ENCODE assay signal across 8 cellular contexts in genomic region chr11:62855571-62856332, GRCh38. TPM values are rescaled to one million over a fixed set of nuclear protein-coding genes. Genes with fewer than 3 reads are reported as not detected.
A peak's percentile ranks its signal among the peaks of the same experiment; 100 is the strongest.
DNase-seq lines count a peak whose midpoint lies in the region; ATAC-seq and TF ChIP-seq lines count a peak whose summit lies in the region.

No MANE protein-coding gene starts in this region.

- H3K27ac ChIP-seq in SK-N-SH (ENCODE audit: low read depth in 2 of 2, low read length in 1 of 2) (peak overlapping the region; percentile 61 to 93), thymus (ENCODE audit: low read depth) (peak overlapping the region; percentile 93)

- H3K4me3 ChIP-seq in GM08714 (ENCODE audit: low read length), result peak overlapping the region; percentile 99
- H3K4me3 ChIP-seq in SK-N-SH (ENCODE audit: low read depth in 2 of 2, low read length in 1 of 2), result peak overlapping the region; percentile 90 to 94
- peak overlapping the region; percentile 91 for H3K4me3 ChIP-seq in thymus (ENCODE audit: low read length)

- H3K36me3 Mint-ChIP-seq in activated naive CD4-positive, alpha-beta T cell treated with anti-CD3 and anti-CD28 coated beads, Interleukin-2, amount 50 U/mL, for 72 hours, result peaks cover 54 to 73% of the 10 kb centered on the region in 2 donors
- H3K36me3 Mint-ChIP-seq in osteocyte (ENCODE audit: unreplicated experiment), result peaks cover 37% of the 10 kb centered on the region

- no peak for TF ChIP-seq RAD21 in SK-N-SH (IDR thresholded peaks at IDR 0.05; ENCODE audit: low read length)

- H3K27me3 ChIP-seq in SK-N-SH (ENCODE audit: insufficient read depth) (no peaks in the 10 kb centered on the region), thymus (ENCODE audit: control insufficient read depth, insufficient read depth) (no peaks in the 10 kb centered on the region)

- H3K9ac ChIP-seq in SK-N-SH, result peak overlapping the region; percentile 92

- peak overlapping the region; percentile 84 for H3K4me2 ChIP-seq in SK-N-SH

- CTCF ChIA-PET in SK-N-SH (lab: Yijun Ruan, JAX), result interaction anchor here (0.6 to 5.2 kb wide), 7 partner anchors 15 to 83 kb away, joined by 3 to 46 read pairs (median 4); partner anchors contain the start of genes SLC3A2 and TMEM179B

- peaks cover 53% of the 10 kb centered on the region for H3K79me2 ChIP-seq in SK-N-SH (ENCODE audit: insufficient read depth)

- H3F3A ChIP-seq in SK-N-SH (replicated peaks; ENCODE audit: insufficient read depth), result peaks cover 47% of the 10 kb centered on the region

- POLR2A ChIA-PET in SK-N-SH (lab: Yijun Ruan, JAX), result interaction anchor here (0.7 to 9.4 kb wide), 18 partner anchors 8 to 1193 kb away, joined by 3 to 146 read pairs (median 6); partner anchors contain the start of genes C11orf98, CSKMT, HNRNPUL2 and NXF1

- peak; percentile 85 for ATAC-seq in HG02588 (IDR thresholded peaks at IDR 0.05; ENCODE audit: unreplicated experiment)
- peak; percentile 86 to 88 for ATAC-seq in activated naive CD4-positive, alpha-beta T cell treated with anti-CD3 and anti-CD28 coated beads, Interleukin-2, amount 50 U/mL, for 72 hours

- no peak for TF ChIP-seq EP300 in SK-N-SH (IDR thresholded peaks at IDR 0.05; ENCODE audit: borderline replicate concordance in 1 of 2, low read depth in 1 of 2, low read length in 1 of 2)

- no peaks in the 10 kb centered on the region for H3K27me3 Mint-ChIP-seq in osteocyte (ENCODE audit: unreplicated experiment)

- H3K4me3 Mint-ChIP-seq in osteocyte (ENCODE audit: unreplicated experiment), result peak overlapping the region; percentile 95

- H3K27ac Mint-ChIP-seq in activated naive CD4-positive, alpha-beta T cell treated with anti-CD3 and anti-CD28 coated beads, Interleukin-2, amount 50 U/mL, for 72 hours, result peak overlapping the region; percentile 97 to 100
- H3K27ac Mint-ChIP-seq in osteocyte (ENCODE audit: unreplicated experiment), result peak overlapping the region; percentile 93

- H3K36me3 ChIP-seq in SK-N-SH (replicated peaks in 1 of 2; ENCODE audit: control insufficient read depth in 1 of 2, insufficient read depth in 2 of 2, low read length in 1 of 2), result peaks cover 34 to 38% of the 10 kb centered on the region in 2 experiments
- peaks cover 24% of the 10 kb centered on the region for H3K36me3 ChIP-seq in thymus (ENCODE audit: control insufficient read depth, insufficient read depth)

- peak overlapping the region; percentile 93 for H2AFZ ChIP-seq in SK-N-SH (ENCODE audit: low read depth)

- H3K9me2 ChIP-seq in SK-N-SH, result no peaks in the 10 kb centered on the region

- peaks cover 14 to 16% of the 10 kb centered on the region in 2 experiments; a peak in 3 of 4 replicates for H3K4me1 ChIP-seq in SK-N-SH (ENCODE audit: control insufficient read depth in 1 of 2, insufficient read depth in 2 of 2, low read depth in 1 of 2, low read length in 1 of 2)
- H3K4me1 ChIP-seq in thymus (ENCODE audit: control insufficient read depth, insufficient read depth, low read length), result peaks cover 17% of the 10 kb centered on the region

- WGBS in SK-N-SH (ENCODE audit: low lambda C conversion rate), result 1% methylated on average over 29 of the region's 54 CpGs
- under 1% methylated on average over 54 of the region's 54 CpGs for WGBS in thymus

- H3K9me3 ChIP-seq in SK-N-SH (no peaks in the 10 kb centered on the region), thymus (ENCODE audit: control insufficient read depth) (no peaks in the 10 kb centered on the region)

- DNase-seq in NCI-H1092 (lab: John Stamatoyannopoulos, UW) (peak; percentile 99), SK-N-SH (peak; percentile 93), glomerular visceral epithelial cell (ENCODE audit: extremely low spot score) (peak; percentile 99), osteocyte (ENCODE audit: extremely low spot score, unreplicated experiment) (peak; percentile 98)
- DNase-seq in activated naive CD4-positive, alpha-beta T cell treated with anti-CD3 and anti-CD28 coated beads, Interleukin-2, amount 50 U/mL, for 72 hours (ENCODE audit: low spot score in 2 of 2), result peak; percentile 99 to 100

- H3K4me1 Mint-ChIP-seq in osteocyte (ENCODE audit: unreplicated experiment), result peaks cover 50% of the 10 kb centered on the region

- TF ChIP-seq CTCF in SK-N-SH (IDR thresholded peaks at IDR 0.05), result no peak
- no peak for TF ChIP-seq CTCF in osteocyte (IDR thresholded peaks at IDR 0.05)

- H4K20me1 ChIP-seq in SK-N-SH (ENCODE audit: insufficient read depth), result peaks cover 39% of the 10 kb centered on the region

- H3K9me3 Mint-ChIP-seq in activated naive CD4-positive, alpha-beta T cell treated with anti-CD3 and anti-CD28 coated beads, Interleukin-2, amount 50 U/mL, for 72 hours, result no peaks in the 10 kb centered on the region
- H3K9me3 Mint-ChIP-seq in osteocyte (ENCODE audit: unreplicated experiment), result no peaks in the 10 kb centered on the region

TF ChIP-seq in SK-N-SH, 30 proteins besides CTCF, POLR2A, EP300 and RAD21 (continues in another document):
- TF ChIP-seq NFIC (IDR thresholded peaks at IDR 0.05; ENCODE audit: borderline replicate concordance) (no peak), YY1 (IDR thresholded peaks at IDR 0.05; ENCODE audit: low read depth) (peak; percentile 83), TAF1 (IDR thresholded peaks at IDR 0.05; ENCODE audit: borderline replicate concordance, low read depth, low read length) (peak; percentile 100), MXI1 (IDR thresholded peaks at IDR 0.05; ENCODE audit: low read depth, low read length) (peak; percentile 98), CHD2 (IDR thresholded peaks at IDR 0.05; ENCODE audit: low read length, partially characterized antibody) (peak; percentile 48), TEAD4 (IDR thresholded peaks at IDR 0.05; ENCODE audit: borderline replicate concordance, insufficient read depth) (0 out of 2 replicates have a peak, but pooled peaks have one; percentile 15), RCOR1 (IDR thresholded peaks at IDR 0.05; ENCODE audit: low read length) (0 out of 2 replicates have a peak, but pooled peaks have one; percentile 23), PBX3 (IDR thresholded peaks at IDR 0.05) (peak; percentile 30; the same call in 1 of the 2 replicates), FOXJ3 (CRISPR knock-in tag; IDR thresholded peaks at IDR 0.05) (no peak), MAX (IDR thresholded peaks at IDR 0.05; ENCODE audit: low read depth) (peak; percentile 97), POLR2AphosphoS5 (IDR thresholded peaks at IDR 0.05; ENCODE audit: low read depth, low read length) (peak; percentile 100), NRF1 (IDR thresholded peaks at IDR 0.05; ENCODE audit: low read depth, low read length) (peak; percentile 93), SIN3A (IDR thresholded peaks at IDR 0.05; ENCODE audit: borderline replicate concordance, low read depth, low read length) (peak; percentile 95; the same call in 1 of the 2 replicates), TCF12 (IDR thresholded peaks at IDR 0.05) (no peak), SMC3 (IDR thresholded peaks at IDR 0.05; ENCODE audit: low read depth, low read length) (no peak; the same call in 1 of the 2 replicates)

RNA-seq across cellular contexts. Expression of gene WDR74, which starts 16.4 kb away (rescaled TPM):
- polyA plus RNA-seq in SK-N-SH (2012; rRNA removed) (132 TPM in 2 replicates), thymus (57.2 TPM)
- polyA plus RNA-seq in SK-N-SH (2012; cell fraction: cytosol; rRNA removed), result 57.7 and 95.4 TPM in 2 replicates
- polyA plus RNA-seq in SK-N-SH (2012; cell fraction: nucleus; rRNA removed), result 195 and 221 TPM in 2 replicates
- total RNA-seq in activated naive CD4-positive, alpha-beta T cell treated with anti-CD3 and anti-CD28 coated beads, Interleukin-2, amount 50 U/mL, for 72 hours, result 100 to 1,000 TPM in 1 of 2 donors, 10 to 100 TPM in 1; 87.2 to 105 TPM
- 40.5 and 42.1 TPM in 2 replicates for total RNA-seq in osteocyte

RNA-seq across cellular contexts. Expression of gene TEX54, which starts 23.1 kb away (rescaled TPM):
- not detected in 2 replicates for polyA plus RNA-seq in SK-N-SH (2012; rRNA removed)
- polyA plus RNA-seq in SK-N-SH (2012; cell fraction: cytosol; rRNA removed), result not detected in 2 replicates
- polyA plus RNA-seq in SK-N-SH (2012; cell fraction: nucleus; rRNA removed), result not detected in 2 replicates
- under 1 TPM in 1 of 2 donors, not detected in 1; 0.70 TPM for total RNA-seq in activated naive CD4-positive, alpha-beta T cell treated with anti-CD3 and anti-CD28 coated beads, Interleukin-2, amount 50 U/mL, for 72 hours
- not detected in 2 replicates for total RNA-seq in osteocyte
- 1.3 TPM for polyA plus RNA-seq in thymus

RNA-seq across cellular contexts. Expression of gene STX5, which starts 23.9 kb away (rescaled TPM):
- 24.2 and 27.4 TPM in 2 replicates for polyA plus RNA-seq in SK-N-SH (2012; rRNA removed)
- 15.8 and 24.5 TPM in 2 replicates for polyA plus RNA-seq in SK-N-SH (2012; cell fraction: cytosol; rRNA removed)
- 14.1 and 24.6 TPM in 2 replicates for polyA plus RNA-seq in SK-N-SH (2012; cell fraction: nucleus; rRNA removed)
- total RNA-seq in activated naive CD4-positive, alpha-beta T cell treated with anti-CD3 and anti-CD28 coated beads, Interleukin-2, amount 50 U/mL, for 72 hours, result 10 to 100 TPM; 23.0 to 61.3 TPM
- 65.3 and 71.0 TPM in 2 replicates for total RNA-seq in osteocyte
- polyA plus RNA-seq in thymus, result 31.2 TPM

RNA-seq across cellular contexts. Expression of gene SLC3A2, which starts 24.9 kb away (rescaled TPM):
- 212 and 308 TPM in 2 replicates for polyA plus RNA-seq in SK-N-SH (2012; rRNA removed)
- 158 and 172 TPM in 2 replicates for polyA plus RNA-seq in SK-N-SH (2012; cell fraction: cytosol; rRNA removed)
- polyA plus RNA-seq in SK-N-SH (2012; cell fraction: nucleus; rRNA removed), result 372 and 424 TPM in 2 replicates
- total RNA-seq in activated naive CD4-positive, alpha-beta T cell treated with anti-CD3 and anti-CD28 coated beads, Interleukin-2, amount 50 U/mL, for 72 hours, result 100 to 1,000 TPM; 295 to 308 TPM
- 326 and 362 TPM in 2 replicates for total RNA-seq in osteocyte
- 96.6 TPM for polyA plus RNA-seq in thymus

RNA-seq across cellular contexts. Expression of gene NXF1, which starts 50.5 kb away (rescaled TPM):
- 47.6 and 59.7 TPM in 2 replicates for polyA plus RNA-seq in SK-N-SH (2012; rRNA removed)
- 31.5 and 34.2 TPM in 2 replicates for polyA plus RNA-seq in SK-N-SH (2012; cell fraction: cytosol; rRNA removed)
- 220 and 356 TPM in 2 replicates for polyA plus RNA-seq in SK-N-SH (2012; cell fraction: nucleus; rRNA removed)
- 100 to 1,000 TPM; 104 to 132 TPM for total RNA-seq in activated naive CD4-positive, alpha-beta T cell treated with anti-CD3 and anti-CD28 coated beads, Interleukin-2, amount 50 U/mL, for 72 hours
- total RNA-seq in osteocyte, result 92.4 and 97.5 TPM in 2 replicates
- polyA plus RNA-seq in thymus, result 186 TPM

Comparison
In these comparisons a context has a peak if more than half of its experiments do, and no peak if none do; other contexts are left out.
1. Peak in every context shown above with its lines: DNase-seq, ATAC-seq, H3K4me3 ChIP-seq and H3K27ac ChIP-seq.